Comparison of ENCODE assay signal across 1 cellular context in the genomic region with DNA sequence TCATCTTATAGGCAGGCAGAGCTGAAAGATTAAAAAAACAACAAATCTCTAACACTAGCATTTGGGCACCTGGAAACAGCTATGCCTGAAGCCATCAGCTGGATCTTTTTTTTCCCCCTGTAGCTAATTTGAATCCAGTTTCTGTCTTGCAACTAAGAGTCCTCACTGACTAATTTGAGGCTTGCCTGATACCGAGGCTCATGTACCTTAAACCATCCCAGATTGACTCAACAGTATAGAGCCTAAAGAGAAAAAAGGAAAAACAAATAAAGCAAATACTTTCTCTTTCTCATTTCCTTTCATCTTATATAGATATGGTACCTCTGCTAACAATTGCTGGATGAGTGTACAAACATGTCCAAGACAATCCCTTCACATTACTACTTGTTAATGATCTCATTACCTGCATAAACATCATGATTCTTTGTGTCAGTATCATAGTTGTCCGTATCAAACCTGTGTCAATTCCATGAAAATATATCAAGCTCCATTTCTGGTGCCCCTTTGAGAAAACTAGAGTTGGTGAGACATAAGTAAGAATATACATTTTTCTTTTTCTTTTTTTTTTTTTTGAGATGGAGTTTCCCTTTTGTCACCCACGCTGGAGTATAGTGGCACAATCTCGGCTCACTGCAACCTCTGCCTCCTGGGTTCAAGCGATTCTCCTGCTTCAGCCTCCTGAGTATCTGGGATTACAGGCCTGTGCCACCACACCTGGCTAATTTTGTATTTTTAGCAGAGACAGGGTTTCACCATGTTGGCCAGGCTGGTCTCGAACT.
A peak's percentile ranks its signal among the peaks of the same experiment; 100 is the strongest.
TF ChIP-seq lines count a peak whose summit lies in the region.

No MANE protein-coding gene starts in this region.

TF ChIP-seq in A549, 52 proteins besides CTCF, POLR2A, EP300 and RAD21 (continued from another document):
- TF ChIP-seq, protein P1, sequence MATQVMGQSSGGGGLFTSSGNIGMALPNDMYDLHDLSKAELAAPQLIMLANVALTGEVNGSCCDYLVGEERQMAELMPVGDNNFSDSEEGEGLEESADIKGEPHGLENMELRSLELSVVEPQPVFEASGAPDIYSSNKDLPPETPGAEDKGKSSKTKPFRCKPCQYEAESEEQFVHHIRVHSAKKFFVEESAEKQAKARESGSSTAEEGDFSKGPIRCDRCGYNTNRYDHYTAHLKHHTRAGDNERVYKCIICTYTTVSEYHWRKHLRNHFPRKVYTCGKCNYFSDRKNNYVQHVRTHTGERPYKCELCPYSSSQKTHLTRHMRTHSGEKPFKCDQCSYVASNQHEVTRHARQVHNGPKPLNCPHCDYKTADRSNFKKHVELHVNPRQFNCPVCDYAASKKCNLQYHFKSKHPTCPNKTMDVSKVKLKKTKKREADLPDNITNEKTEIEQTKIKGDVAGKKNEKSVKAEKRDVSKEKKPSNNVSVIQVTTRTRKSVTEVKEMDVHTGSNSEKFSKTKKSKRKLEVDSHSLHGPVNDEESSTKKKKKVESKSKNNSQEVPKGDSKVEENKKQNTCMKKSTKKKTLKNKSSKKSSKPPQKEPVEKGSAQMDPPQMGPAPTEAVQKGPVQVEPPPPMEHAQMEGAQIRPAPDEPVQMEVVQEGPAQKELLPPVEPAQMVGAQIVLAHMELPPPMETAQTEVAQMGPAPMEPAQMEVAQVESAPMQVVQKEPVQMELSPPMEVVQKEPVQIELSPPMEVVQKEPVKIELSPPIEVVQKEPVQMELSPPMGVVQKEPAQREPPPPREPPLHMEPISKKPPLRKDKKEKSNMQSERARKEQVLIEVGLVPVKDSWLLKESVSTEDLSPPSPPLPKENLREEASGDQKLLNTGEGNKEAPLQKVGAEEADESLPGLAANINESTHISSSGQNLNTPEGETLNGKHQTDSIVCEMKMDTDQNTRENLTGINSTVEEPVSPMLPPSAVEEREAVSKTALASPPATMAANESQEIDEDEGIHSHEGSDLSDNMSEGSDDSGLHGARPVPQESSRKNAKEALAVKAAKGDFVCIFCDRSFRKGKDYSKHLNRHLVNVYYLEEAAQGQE (IDR thresholded peaks at IDR 0.05) = no peak
- TF ChIP-seq JUN (IDR thresholded peaks at IDR 0.05) (no peak), SREBF2 (IDR thresholded peaks at IDR 0.05) (no peak), RFX5 (IDR thresholded peaks at IDR 0.05) (no peak), POLR2AphosphoS2 (conservative IDR thresholded peaks at IDR 0.05; ENCODE audit: low read length) (no peak), NPAS2 (CRISPR knock-in tag; IDR thresholded peaks at IDR 0.05; ENCODE audit: borderline replicate concordance) (no peak), RCOR1 (IDR thresholded peaks at IDR 0.05; ENCODE audit: low read depth, low read length) (no peak), MAZ (IDR thresholded peaks at IDR 0.05; ENCODE audit: borderline replicate concordance, low read depth, low read length) (no peak), KDM5A (IDR thresholded peaks at IDR 0.05) (no peak), CEBPB (IDR thresholded peaks at IDR 0.05) (no peak), EHF (CRISPR knock-in tag; IDR thresholded peaks at IDR 0.05) (no peak; the same call in 1 of the 2 replicates), ZNF302 (CRISPR knock-in tag; IDR thresholded peaks at IDR 0.05) (peak; percentile 53; the same call in 1 of the 2 replicates), FOXS1 (CRISPR knock-in tag; IDR thresholded peaks at IDR 0.05) (no peak), FOSB (CRISPR knock-in tag; IDR thresholded peaks at IDR 0.05) (peak; percentile 65), ZFP36 (IDR thresholded peaks at IDR 0.05; ENCODE audit: borderline replicate concordance, partially characterized antibody) (no peak), PHF8 (IDR thresholded peaks at IDR 0.05; ENCODE audit: borderline replicate concordance, low read depth) (no peak), TP53 (CRISPR knock-in tag; IDR thresholded peaks at IDR 0.05) (0 out of 2 replicates have a peak, but pooled peaks have one; percentile 65), ESRRA (IDR thresholded peaks at IDR 0.05; ENCODE audit: borderline replicate concordance, low read length) (no peak), BHLHE40 (IDR thresholded peaks at IDR 0.05; ENCODE audit: low read depth, low read length) (no peak), HOXA7 (CRISPR knock-in tag; IDR thresholded peaks at IDR 0.05) (peak; percentile 75; the same call in 1 of the 2 replicates), ZC3H11A (IDR thresholded peaks at IDR 0.05) (no peak), NR3C1 (IDR thresholded peaks at IDR 0.05) (no peak)
- TF ChIP-seq, protein P2, sequence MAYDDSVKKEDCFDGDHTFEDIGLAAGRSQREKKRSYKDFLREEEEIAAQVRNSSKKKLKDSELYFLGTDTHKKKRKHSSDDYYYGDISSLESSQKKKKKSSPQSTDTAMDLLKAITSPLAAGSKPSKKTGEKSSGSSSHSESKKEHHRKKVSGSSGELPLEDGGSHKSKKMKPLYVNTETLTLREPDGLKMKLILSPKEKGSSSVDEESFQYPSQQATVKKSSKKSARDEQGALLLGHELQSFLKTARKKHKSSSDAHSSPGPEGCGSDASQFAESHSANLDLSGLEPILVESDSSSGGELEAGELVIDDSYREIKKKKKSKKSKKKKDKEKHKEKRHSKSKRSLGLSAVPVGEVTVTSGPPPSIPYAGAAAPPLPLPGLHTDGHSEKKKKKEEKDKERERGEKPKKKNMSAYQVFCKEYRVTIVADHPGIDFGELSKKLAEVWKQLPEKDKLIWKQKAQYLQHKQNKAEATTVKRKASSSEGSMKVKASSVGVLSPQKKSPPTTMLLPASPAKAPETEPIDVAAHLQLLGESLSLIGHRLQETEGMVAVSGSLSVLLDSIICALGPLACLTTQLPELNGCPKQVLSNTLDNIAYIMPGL (CRISPR knock-in tag; IDR thresholded peaks at IDR 0.05; ENCODE audit: borderline replicate concordance) = no peak
- TF ChIP-seq, protein P3, sequence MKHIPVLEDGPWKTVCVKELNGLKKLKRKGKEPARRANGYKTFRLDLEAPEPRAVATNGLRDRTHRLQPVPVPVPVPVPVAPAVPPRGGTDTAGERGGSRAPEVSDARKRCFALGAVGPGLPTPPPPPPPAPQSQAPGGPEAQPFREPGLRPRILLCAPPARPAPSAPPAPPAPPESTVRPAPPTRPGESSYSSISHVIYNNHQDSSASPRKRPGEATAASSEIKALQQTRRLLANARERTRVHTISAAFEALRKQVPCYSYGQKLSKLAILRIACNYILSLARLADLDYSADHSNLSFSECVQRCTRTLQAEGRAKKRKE (CRISPR knock-in tag; IDR thresholded peaks at IDR 0.05; ENCODE audit: low read depth) = peak; percentile 70; the same call in 1 of the 2 replicates
- TF ChIP-seq, protein P4, sequence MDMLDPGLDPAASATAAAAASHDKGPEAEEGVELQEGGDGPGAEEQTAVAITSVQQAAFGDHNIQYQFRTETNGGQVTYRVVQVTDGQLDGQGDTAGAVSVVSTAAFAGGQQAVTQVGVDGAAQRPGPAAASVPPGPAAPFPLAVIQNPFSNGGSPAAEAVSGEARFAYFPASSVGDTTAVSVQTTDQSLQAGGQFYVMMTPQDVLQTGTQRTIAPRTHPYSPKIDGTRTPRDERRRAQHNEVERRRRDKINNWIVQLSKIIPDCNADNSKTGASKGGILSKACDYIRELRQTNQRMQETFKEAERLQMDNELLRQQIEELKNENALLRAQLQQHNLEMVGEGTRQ (IDR thresholded peaks at IDR 0.05) = no peak
- TF ChIP-seq, protein P5, sequence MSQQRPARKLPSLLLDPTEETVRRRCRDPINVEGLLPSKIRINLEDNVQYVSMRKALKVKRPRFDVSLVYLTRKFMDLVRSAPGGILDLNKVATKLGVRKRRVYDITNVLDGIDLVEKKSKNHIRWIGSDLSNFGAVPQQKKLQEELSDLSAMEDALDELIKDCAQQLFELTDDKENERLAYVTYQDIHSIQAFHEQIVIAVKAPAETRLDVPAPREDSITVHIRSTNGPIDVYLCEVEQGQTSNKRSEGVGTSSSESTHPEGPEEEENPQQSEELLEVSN (IDR thresholded peaks at IDR 0.05; ENCODE audit: borderline replicate concordance, low read depth) = no peak
- TF ChIP-seq, protein P6, sequence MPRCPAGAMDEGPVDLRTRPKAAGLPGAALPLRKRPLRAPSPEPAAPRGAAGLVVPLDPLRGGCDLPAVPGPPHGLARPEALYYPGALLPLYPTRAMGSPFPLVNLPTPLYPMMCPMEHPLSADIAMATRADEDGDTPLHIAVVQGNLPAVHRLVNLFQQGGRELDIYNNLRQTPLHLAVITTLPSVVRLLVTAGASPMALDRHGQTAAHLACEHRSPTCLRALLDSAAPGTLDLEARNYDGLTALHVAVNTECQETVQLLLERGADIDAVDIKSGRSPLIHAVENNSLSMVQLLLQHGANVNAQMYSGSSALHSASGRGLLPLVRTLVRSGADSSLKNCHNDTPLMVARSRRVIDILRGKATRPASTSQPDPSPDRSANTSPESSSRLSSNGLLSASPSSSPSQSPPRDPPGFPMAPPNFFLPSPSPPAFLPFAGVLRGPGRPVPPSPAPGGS (IDR thresholded peaks at IDR 0.05) = no peak
